ENCODE assay signal across 8 cellular contexts in genomic region chr2:38146302-38146916, GRCh38.
DNase-seq lines count a peak whose midpoint lies in the region; ATAC-seq and TF ChIP-seq lines count a peak whose summit lies in the region.

No MANE protein-coding gene starts in this region.

- H3K4me3 ChIP-seq in A673 (ENCODE audit: low read depth, low read length, poor library complexity, severe bottlenecking): no peak overlapping the region
- H3K4me3 ChIP-seq in cardiac muscle cell: no peak overlapping the region
- H3K4me3 ChIP-seq in spleen: peak overlapping the region in 1 of 8 donors; percentile 13

- H3K27me3 ChIP-seq in A673 (replicated peaks; ENCODE audit: insufficient read depth, low read depth, low read length, poor library complexity) (no peaks in the 10 kb centered on the region), cardiac muscle cell (no peaks in the 10 kb centered on the region), spleen (replicated peaks in 1 of 7) (no peaks in the 10 kb centered on the region)

- no peak for TF ChIP-seq POLR2A in spleen (IDR thresholded peaks at IDR 0.05)

- H3K36me3 ChIP-seq in A673 (ENCODE audit: insufficient read depth, low read length, poor library complexity, severe bottlenecking) (no peaks in the 10 kb centered on the region), cardiac muscle cell (no peaks in the 10 kb centered on the region), spleen (no peaks in the 10 kb centered on the region)

- BruUV-seq in A673 (replicated peaks; lab: Mats Ljungman, UMichigan): no TSS peak

- intact Hi-C loops in A673 (cut with micrococcal nuclease; ENCODE audit: unreplicated experiment) (no loop called here), spleen (cut with DNase I; ENCODE audit: low total_unique reads) (no loop called here)

- CTCF ChIA-PET in A673 (lab: Charles Lee): interaction anchor here (0.7 kb wide), 1 partner anchor 251 kb away, joined by 10 read pairs; no protein-coding TSS in a partner anchor

- H3K4me1 ChIP-seq in A673 (ENCODE audit: insufficient read depth, low read length, poor library complexity, severe bottlenecking) (no peaks in the 10 kb centered on the region), cardiac muscle cell (ENCODE audit: low read depth) (no peaks in the 10 kb centered on the region), spleen (peaks cover 3 to 51% (median 9%) of the 10 kb centered on the region in 6 donors)

- POLR2A ChIA-PET in A673 (lab: Charles Lee; ENCODE audit: low non-redundant PET): no interaction called here

- DNase-seq in A673 (ENCODE audit: low spot score) (peak; percentile 21), cardiac muscle cell (ENCODE audit: low read depth in 1 of 2, low spot score in 1 of 2) (peak in 1 of 2 donors; percentile 91), spleen (no peak), activated gamma-delta T cell treated with Interleukin-2 at 50 U/mL for 16 hours (no peak)
- no peak for DNase-seq in activated naive CD4-positive, alpha-beta T cell treated with anti-CD3 and anti-CD28 coated beads, Interleukin-2, amount 50 U/mL, for 16 hours

- H3K9me3 ChIP-seq in A673 (ENCODE audit: low read depth, low read length, poor library complexity, severe bottlenecking) (no peaks in the 10 kb centered on the region), cardiac muscle cell (ENCODE audit: low read depth) (no peaks in the 10 kb centered on the region), spleen (peaks cover 0 to 6% (median 0%) of the 10 kb centered on the region in 8 donors)

- ATAC-seq in GM18907 (IDR thresholded peaks at IDR 0.05; ENCODE audit: unreplicated experiment) (peak; percentile 81), HG03103 (IDR thresholded peaks at IDR 0.05; ENCODE audit: low read depth, unreplicated experiment) (peak; percentile 41)

- H3K27ac ChIP-seq in A673 (ENCODE audit: low read depth, low read length, poor library complexity, severe bottlenecking) (no peak overlapping the region), VCaP (peak overlapping the region; percentile 54), cardiac muscle cell (peak overlapping the region; percentile 32), spleen (peak overlapping the region; percentile 57 to 91 (median 77))

- TF ChIP-seq CTCF in A673 (conservative IDR thresholded peaks at IDR 0.05; ENCODE audit: low read depth, low read length) (no peak), VCaP (conservative IDR thresholded peaks at IDR 0.05) (no peak), cardiac muscle cell (IDR thresholded peaks at IDR 0.05; ENCODE audit: low read depth, low read length) (no peak), spleen (IDR thresholded peaks at IDR 0.05 in 8 of 11, conservative IDR thresholded peaks at IDR 0.05 in 3 of 11) (no peak)

- 20 to 24% (median 22%) methylated on average over 7 of the region's 7 CpGs for WGBS in spleen, 5 donors
